Comparison of ENCODE assay signal across 16 cellular contexts in genomic region chr10:15208221-15208620, GRCh38. TPM values are rescaled to one million over a fixed set of nuclear protein-coding genes. Genes with fewer than 3 reads are reported as not detected.
A peak's percentile ranks its signal among the peaks of the same experiment; 100 is the strongest.
DNase-seq lines count a peak whose midpoint lies in the region; ATAC-seq lines count a peak whose summit lies in the region.
"Had no signal": no experiment of that assay in that cellular context is flagged by ENCODE, and none has a peak within 500 bp of the region (broad histone marks: within the 10 kb centered on the region; RNA-seq: fewer than 3 reads in every experiment).

No MANE protein-coding gene starts in this region.

- H3K4me1 Mint-ChIP-seq in activated T-cell treated with anti-CD3 and anti-CD28 coated beads, Interleukin-2, amount 50 U/mL, for 24 hours (ENCODE audit: low read depth): peaks cover 55% of the 10 kb centered on the region
- peaks cover 42% of the 10 kb centered on the region for H3K4me1 Mint-ChIP-seq in activated naive CD8-positive, alpha-beta T cell treated with anti-CD3 and anti-CD28 coated beads, Interleukin-2, amount 10 ng/mL, durations not matched to agents 7 days and 5 days
- peaks cover 43% of the 10 kb centered on the region for H3K4me1 Mint-ChIP-seq in stimulated activated effector memory CD8-positive, alpha-beta T cell treated with anti-CD3 and anti-CD28 coated beads, Interleukin-12 subunit alpha, Interleukin-12 subunit beta, amount 100 ng/mL, for 72 hours

- no peaks in the 10 kb centered on the region for H3K9me3 ChIP-seq in KOPT-K1 (ENCODE audit: insufficient read depth, low read length, poor library complexity, severe bottlenecking)
- H3K9me3 ChIP-seq: Caco-2, heart right ventricle had no signal

- POLR2A ChIA-PET in activated naive CD8-positive, alpha-beta T cell treated with anti-CD3 and anti-CD28 coated beads, Interleukin-2, amount 10 ng/mL, durations not matched to agents 7 days and 5 days (lab: Charles Lee): interaction anchor here (1.0 to 2.7 kb wide), 3 partner anchors 20 to 39 kb away, joined by 3 to 31 read pairs (median 3); partner anchors contain the start of gene NMT2

- H3K36me3 Mint-ChIP-seq in activated T-cell treated with anti-CD3 and anti-CD28 coated beads, Interleukin-2, amount 50 U/mL, for 24 hours (ENCODE audit: low read depth): peaks cover 5% of the 10 kb centered on the region
- H3K36me3 Mint-ChIP-seq in activated naive CD8-positive, alpha-beta T cell treated with anti-CD3 and anti-CD28 coated beads, Interleukin-2, amount 10 ng/mL, durations not matched to agents 7 days and 5 days: peaks cover 10% of the 10 kb centered on the region
- H3K36me3 Mint-ChIP-seq in stimulated activated effector memory CD8-positive, alpha-beta T cell treated with anti-CD3 and anti-CD28 coated beads, Interleukin-12 subunit alpha, Interleukin-12 subunit beta, amount 100 ng/mL, for 72 hours: no peaks in the 10 kb centered on the region

- peak overlapping the region; percentile 66 for H3K27ac ChIP-seq in KOPT-K1 (ENCODE audit: low read depth, low read length, poor library complexity, severe bottlenecking)
- H3K27ac ChIP-seq: cardiac muscle cell had no signal

- no peak for DNase-seq in activated T-cell treated with anti-CD3 and anti-CD28 coated beads, Interleukin-2, amount 50 U/mL, for 24 hours
- no peak for DNase-seq in activated T-cell treated with anti-CD3 and anti-CD28 coated beads, Interleukin-2, amount 50 U/mL, for 1 hour
- DNase-seq in activated naive CD8-positive, alpha-beta T cell treated with anti-CD3 and anti-CD28 coated beads, Interleukin-2, amount 10 ng/mL, durations not matched to agents 7 days and 5 days: peak; percentile 37
- no peak for DNase-seq in stimulated activated effector memory CD8-positive, alpha-beta T cell treated with anti-CD3 and anti-CD28 coated beads, Interleukin-12 subunit alpha, Interleukin-12 subunit beta, amount 100 ng/mL, for 72 hours (ENCODE audit: low spot score in 2 of 2)
- DNase-seq in G401 (ENCODE audit: low spot score): no peak
- no peak for DNase-seq in NCI-H524 treated with DMSO at 0.1 percent for 48 hours (lab: John Stamatoyannopoulos, UW)
- DNase-seq: Caco-2, heart right ventricle, islet precursor cell, mesendoderm, NCI-H2081 treated with DMSO at 0.1 percent for 48 hours, NCI-H524, retina had no signal

- no peaks in the 10 kb centered on the region for H3K27me3 Mint-ChIP-seq in activated T-cell treated with anti-CD3 and anti-CD28 coated beads, Interleukin-2, amount 50 U/mL, for 24 hours
- H3K27me3 Mint-ChIP-seq in activated naive CD8-positive, alpha-beta T cell treated with anti-CD3 and anti-CD28 coated beads, Interleukin-2, amount 10 ng/mL, durations not matched to agents 7 days and 5 days: no peaks in the 10 kb centered on the region

- in situ Hi-C loops in G401 (cut with HindIII; ENCODE audit: low sequenced_read_pairs): no loop called here

- peak; percentile 6 for ATAC-seq in activated naive CD8-positive, alpha-beta T cell treated with anti-CD3 and anti-CD28 coated beads, Interleukin-2, amount 10 ng/mL, durations not matched to agents 7 days and 5 days (ENCODE audit: low read depth)
- ATAC-seq in stimulated activated effector memory CD8-positive, alpha-beta T cell treated with anti-CD3 and anti-CD28 coated beads, Interleukin-12 subunit alpha, Interleukin-12 subunit beta, amount 100 ng/mL, for 72 hours: no peak
- no peak for ATAC-seq in GM19023 (IDR thresholded peaks at IDR 0.05; ENCODE audit: unreplicated experiment)
- ATAC-seq: heart right ventricle had no signal

- no peaks in the 10 kb centered on the region for H3K9me3 Mint-ChIP-seq in activated T-cell treated with anti-CD3 and anti-CD28 coated beads, Interleukin-2, amount 50 U/mL, for 24 hours
- peaks cover 1% of the 10 kb centered on the region for H3K9me3 Mint-ChIP-seq in activated naive CD8-positive, alpha-beta T cell treated with anti-CD3 and anti-CD28 coated beads, Interleukin-2, amount 10 ng/mL, durations not matched to agents 7 days and 5 days
- no peaks in the 10 kb centered on the region for H3K9me3 Mint-ChIP-seq in stimulated activated effector memory CD8-positive, alpha-beta T cell treated with anti-CD3 and anti-CD28 coated beads, Interleukin-12 subunit alpha, Interleukin-12 subunit beta, amount 100 ng/mL, for 72 hours

- H3K4me3 Mint-ChIP-seq in activated T-cell treated with anti-CD3 and anti-CD28 coated beads, Interleukin-2, amount 50 U/mL, for 24 hours: peak overlapping the region; percentile 80
- H3K4me3 Mint-ChIP-seq in activated naive CD8-positive, alpha-beta T cell treated with anti-CD3 and anti-CD28 coated beads, Interleukin-2, amount 10 ng/mL, durations not matched to agents 7 days and 5 days: peak overlapping the region; percentile 81
- peak overlapping the region; percentile 49 for H3K4me3 Mint-ChIP-seq in stimulated activated effector memory CD8-positive, alpha-beta T cell treated with anti-CD3 and anti-CD28 coated beads, Interleukin-12 subunit alpha, Interleukin-12 subunit beta, amount 100 ng/mL, for 72 hours

- peak overlapping the region; percentile 89 for H3K27ac Mint-ChIP-seq in activated T-cell treated with anti-CD3 and anti-CD28 coated beads, Interleukin-2, amount 50 U/mL, for 24 hours
- H3K27ac Mint-ChIP-seq in activated naive CD8-positive, alpha-beta T cell treated with anti-CD3 and anti-CD28 coated beads, Interleukin-2, amount 10 ng/mL, durations not matched to agents 7 days and 5 days: peak overlapping the region; percentile 98
- no peak overlapping the region for H3K27ac Mint-ChIP-seq in stimulated activated effector memory CD8-positive, alpha-beta T cell treated with anti-CD3 and anti-CD28 coated beads, Interleukin-12 subunit alpha, Interleukin-12 subunit beta, amount 100 ng/mL, for 72 hours

- no peaks in the 10 kb centered on the region for H3K36me3 ChIP-seq in KOPT-K1 (ENCODE audit: insufficient read depth, low read length)
- H3K36me3 ChIP-seq: cardiac muscle cell had no signal

RNA-seq across cellular contexts. Expression of gene NMT2, which starts 39.7 kb away (rescaled TPM):
- 10 to 100 TPM; 56.1 to 59.2 TPM for total RNA-seq in activated naive CD8-positive, alpha-beta T cell treated with anti-CD3 and anti-CD28 coated beads, Interleukin-2, amount 10 ng/mL, durations not matched to agents 7 days and 5 days
- total RNA-seq in G401 (2014; rRNA removed; shearing (Covaris generic)): 11.7 and 17.9 TPM in 2 replicates
